ENCODE assay signal across 24 cellular contexts in the genomic region with DNA sequence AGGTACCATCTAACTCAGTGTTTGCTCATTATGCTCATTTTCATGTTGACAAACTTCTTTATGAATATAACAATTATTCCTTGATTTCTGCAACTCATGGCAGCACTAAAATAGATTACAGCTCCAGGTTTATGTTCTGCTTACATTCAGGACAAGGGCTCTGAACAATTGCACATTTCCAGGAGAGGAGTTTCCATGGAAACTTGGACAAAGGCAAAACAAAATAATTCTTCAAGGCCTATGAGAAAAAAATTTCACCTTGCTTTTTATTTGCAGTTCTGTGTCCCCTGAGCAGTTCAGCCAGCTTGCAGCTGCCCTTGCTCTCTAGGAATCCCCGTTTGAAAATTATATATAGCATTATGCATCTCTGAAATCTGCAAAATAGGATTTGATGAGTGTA.
DNase-seq lines count a peak whose midpoint lies in the region; ATAC-seq, FAIRE-seq and TF ChIP-seq lines count a peak whose summit lies in the region.
"Had no signal": no experiment of that assay in that cellular context is flagged by ENCODE, and none has a peak within 500 bp of the region (broad histone marks: within the 10 kb centered on the region; RNA-seq: fewer than 3 reads in every experiment).

No MANE protein-coding gene starts in this region.

- FAIRE-seq in HTR-8/SVneo (lab: Jason Lieb, UNC) = no peak
- FAIRE-seq: A549, GM18507 had no signal

- H3K4me3 ChIP-seq in fibroblast of mammary gland (ENCODE audit: control insufficient read depth, low read depth, low read length) = no peak overlapping the region
- H3K4me3 ChIP-seq: A549, coronary artery, GM23338, spleen had no signal

- DNase-seq in NCI-H748 (lab: John Stamatoyannopoulos, UW; ENCODE audit: unreplicated experiment) (peak; percentile 72), NCI-H748 treated with DMSO at 0.1 percent for 48 hours (lab: John Stamatoyannopoulos, UW) (no peak), NCI-H2227 (lab: John Stamatoyannopoulos, UW; ENCODE audit: unreplicated experiment) (peak; percentile 38), fibroblast of mammary gland (ENCODE audit: low read depth) (peak; percentile 9), pulmonary artery endothelial cell (ENCODE audit: low read depth, low spot score) (peak; percentile 47), HTR-8/SVneo (ENCODE audit: insufficient read length, low spot score) (no peak), nucleus accumbens (lab: John Stamatoyannopoulos, UW) (no peak)
- DNase-seq: activated CD4-positive, alpha-beta T cell treated with anti-CD3 and anti-CD28 coated beads for 1 hour; activated gamma-delta T cell treated with Interleukin-2 at 50 U/mL for 16 hours; activated naive CD8-positive, alpha-beta T cell treated with anti-CD3 and anti-CD28 coated beads, Interleukin-2, amount 50 U/mL, for 24 hours; activated T-cell treated with anti-CD3 and anti-CD28 coated beads, Interleukin-2, amount 50 U/mL, for 24 hours; DMS79; glutamatergic neuron; MM.1S; NCI-H2107; NCI-H524; spleen; stimulated activated CD4-positive, alpha-beta T cell treated with anti-CD3 and anti-CD28 coated beads, Interleukin-4, amount 100 ng/mL, for 1 hour had no signal

- ATAC-seq in GM21447 (IDR thresholded peaks at IDR 0.05; ENCODE audit: unreplicated experiment) = no peak
- ATAC-seq: A549; activated naive CD8-positive, alpha-beta T cell treated with anti-CD3 and anti-CD28 coated beads, Interleukin-2, amount 50 U/mL, for 24 hours; GM23338; stimulated activated memory B cell treated with anti-CD40 and anti-IgM and Interleukin-4, amounts not matched to agents 10 μg/mL and 1 μg/mL and 100 μg/mL, for 72 hours had no signal

- TF ChIP-seq CTCF in fibroblast of mammary gland (conservative IDR thresholded peaks at IDR 0.05; ENCODE audit: control insufficient read depth, insufficient read depth, low read depth, low read length) = no peak

Comparison
In these comparisons a context has a peak if more than half of its experiments do, and no peak if none do; other contexts are left out.
1. DNase-seq: peak in NCI-H748 (single experiment), NCI-H2227 (single experiment), fibroblast of mammary gland (single experiment) and pulmonary artery endothelial cell (single experiment); none in NCI-H748 treated with DMSO at 0.1 percent for 48 hours (single experiment), HTR-8/SVneo (single experiment) and nucleus accumbens (0 of 56).